In the genomic region with DNA sequence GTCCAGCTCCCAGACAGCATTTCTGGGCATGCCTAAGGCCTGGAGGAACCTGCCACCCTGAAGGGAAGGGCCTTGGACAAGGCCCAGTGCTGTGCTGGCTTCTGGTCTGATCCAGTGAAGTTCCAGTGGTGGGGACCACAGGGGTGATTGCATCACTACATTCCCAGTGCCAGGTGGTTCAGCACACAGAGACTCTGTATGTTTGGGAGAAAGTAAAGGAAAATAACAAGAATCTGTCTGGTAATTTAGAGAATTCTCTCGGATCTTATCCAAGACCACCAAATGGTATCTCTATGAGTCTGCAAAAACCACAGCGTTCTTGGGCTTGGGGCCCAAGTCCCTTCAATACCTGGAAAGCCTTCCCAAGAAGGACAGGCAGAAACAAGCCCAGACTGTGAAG, we compare ENCODE assay signal across 1 cellular context.
TF ChIP-seq lines count a peak whose summit lies in the region.

No MANE protein-coding gene starts in this region.

TF ChIP-seq in SK-N-SH treated with all-trans-retinoic acid at 6 μM for 48 hours, 23 proteins besides CTCF, POLR2A, EP300 and RAD21 (continued from another document):
- TF ChIP-seq, protein P1, sequence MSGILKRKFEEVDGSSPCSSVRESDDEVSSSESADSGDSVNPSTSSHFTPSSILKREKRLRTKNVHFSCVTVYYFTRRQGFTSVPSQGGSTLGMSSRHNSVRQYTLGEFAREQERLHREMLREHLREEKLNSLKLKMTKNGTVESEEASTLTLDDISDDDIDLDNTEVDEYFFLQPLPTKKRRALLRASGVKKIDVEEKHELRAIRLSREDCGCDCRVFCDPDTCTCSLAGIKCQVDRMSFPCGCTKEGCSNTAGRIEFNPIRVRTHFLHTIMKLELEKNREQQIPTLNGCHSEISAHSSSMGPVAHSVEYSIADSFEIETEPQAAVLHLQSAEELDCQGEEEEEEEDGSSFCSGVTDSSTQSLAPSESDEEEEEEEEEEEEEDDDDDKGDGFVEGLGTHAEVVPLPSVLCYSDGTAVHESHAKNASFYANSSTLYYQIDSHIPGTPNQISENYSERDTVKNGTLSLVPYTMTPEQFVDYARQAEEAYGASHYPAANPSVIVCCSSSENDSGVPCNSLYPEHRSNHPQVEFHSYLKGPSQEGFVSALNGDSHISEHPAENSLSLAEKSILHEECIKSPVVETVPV (CRISPR knock-in tag; IDR thresholded peaks at IDR 0.05) = no peak
